Comparison of ENCODE assay signal across 24 cellular contexts in the genomic region with DNA sequence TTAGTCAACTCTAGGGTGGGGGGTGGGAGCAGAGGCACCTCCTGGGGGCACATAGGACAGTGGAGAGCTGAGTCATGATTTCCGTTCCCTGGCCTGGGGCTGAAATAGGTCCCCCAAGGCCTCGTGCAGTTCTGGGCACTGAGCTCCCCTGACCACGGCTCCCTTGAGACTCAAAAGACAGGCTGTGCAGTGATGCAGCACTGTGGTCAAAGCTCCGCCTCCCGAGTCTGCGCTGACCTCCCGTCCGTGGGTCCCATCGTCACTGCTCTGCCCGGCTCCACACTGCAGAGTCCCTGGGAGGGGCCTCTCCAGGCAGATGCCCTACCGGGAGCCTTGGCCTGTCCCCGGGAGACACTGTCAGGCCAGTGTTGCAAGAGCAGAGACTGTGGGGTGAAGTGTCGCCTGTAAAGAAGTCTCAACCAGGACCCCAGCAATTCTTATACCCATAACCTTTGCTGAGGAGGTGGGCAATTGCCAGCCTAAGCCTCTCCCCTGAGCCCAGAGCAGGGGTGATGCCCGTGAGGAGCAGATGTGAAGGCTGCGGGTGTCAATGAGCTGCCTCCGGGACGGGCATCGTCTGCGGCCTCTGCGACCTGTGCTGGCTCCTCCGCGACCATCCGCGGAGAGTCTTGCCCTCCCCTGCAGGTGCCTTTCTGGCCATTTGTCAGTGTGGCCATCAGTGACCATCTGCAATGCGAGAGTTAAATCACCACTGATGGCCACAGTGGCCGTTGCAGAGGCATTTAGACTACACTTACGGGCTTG.
A peak's percentile ranks its signal among the peaks of the same experiment; 100 is the strongest.
DNase-seq lines count a peak whose midpoint lies in the region; ATAC-seq and TF ChIP-seq lines count a peak whose summit lies in the region.
"Had no signal": no experiment of that assay in that cellular context is flagged by ENCODE, and none has a peak within 500 bp of the region (broad histone marks: within the 10 kb centered on the region; RNA-seq: fewer than 3 reads in every experiment).

No MANE protein-coding gene starts in this region.

- H3K36me3 Mint-ChIP-seq in H9 (ENCODE audit: insufficient read depth in 1 of 3, low read depth in 3 of 3), result no peaks in the 10 kb centered on the region
- no peaks in the 10 kb centered on the region for H3K36me3 Mint-ChIP-seq in effector memory CD8-positive, alpha-beta T cell (ENCODE audit: insufficient read depth)
- H3K36me3 Mint-ChIP-seq: activated naive CD8-positive, alpha-beta T cell treated with anti-CD3 and anti-CD28 coated beads for 36 hours; CD8-positive, alpha-beta memory T cell had no signal

- TF ChIP-seq CTCF in H9 (conservative IDR thresholded peaks at IDR 0.05) (no peak), lower leg skin (IDR thresholded peaks at IDR 0.05) (no peak), spleen (IDR thresholded peaks at IDR 0.05 in 8 of 11, conservative IDR thresholded peaks at IDR 0.05 in 3 of 11) (no peak)

- no peak overlapping the region for H3K56ac ChIP-seq in H9 (ENCODE audit: insufficient read length, low read depth, low read length)

- H4K8ac ChIP-seq in H9 (replicated peaks; ENCODE audit: insufficient read length, low read depth, low read length), result no peak overlapping the region

- H2BK20ac ChIP-seq in H9 (ENCODE audit: low read depth, low read length, poor library complexity, severe bottlenecking), result no peak overlapping the region

- H4K20me1 ChIP-seq in H9 (ENCODE audit: control insufficient read depth, insufficient read depth, insufficient read length), result no peaks in the 10 kb centered on the region

- H3K9me3 ChIP-seq in H9 (ENCODE audit: control insufficient read depth, low read depth, low read length), result no peaks in the 10 kb centered on the region
- H3K9me3 ChIP-seq in spleen, result no peaks in the 10 kb centered on the region
- H3K9me3 ChIP-seq: thoracic aorta had no signal

- no peaks in the 10 kb centered on the region for H3K23me2 ChIP-seq in H9 (ENCODE audit: insufficient read length, low read depth, low read length, poor library complexity, severe bottlenecking)

- H3K4me2 ChIP-seq in H9 (ENCODE audit: insufficient read depth, insufficient read length, low read length), result no peak overlapping the region

- no peak overlapping the region for H3K4me3 Mint-ChIP-seq in H9
- H3K4me3 Mint-ChIP-seq in effector memory CD8-positive, alpha-beta T cell, result no peak overlapping the region
- H3K4me3 Mint-ChIP-seq: activated naive CD8-positive, alpha-beta T cell treated with anti-CD3 and anti-CD28 coated beads for 36 hours; activated T-cell treated with anti-CD3 and anti-CD28 coated beads, Interleukin-2, amount 50 U/mL, for 4 hours; CD8-positive, alpha-beta memory T cell; T-helper 17 cell had no signal

- no peaks in the 10 kb centered on the region for H3K36me3 ChIP-seq in spleen
- H3K36me3 ChIP-seq: SJSA1, thoracic aorta had no signal

- H3K79me1 ChIP-seq in H9 (ENCODE audit: insufficient read depth, low read depth, low read length, poor library complexity, severe bottlenecking), result no peaks in the 10 kb centered on the region

- H2BK15ac ChIP-seq in H9 (ENCODE audit: low read depth, low read length), result no peak overlapping the region

- H3K23ac ChIP-seq in H9 (ENCODE audit: insufficient read length, low read depth, low read length), result no peak overlapping the region

- no peak overlapping the region for H3K18ac ChIP-seq in H9 (ENCODE audit: insufficient read length, low read depth, low read length)

- no peak overlapping the region for H2AFZ ChIP-seq in H9 (ENCODE audit: low read length)

- ATAC-seq in HG02840 (IDR thresholded peaks at IDR 0.05; ENCODE audit: low FRiP score, unreplicated experiment), result no peak
- ATAC-seq in effector memory CD8-positive, alpha-beta T cell (replicated peaks), result no peak
- ATAC-seq: activated T-cell treated with anti-CD3 and anti-CD28 coated beads, Interleukin-2, amount 50 U/mL, for 4 hours; left colon; right cardiac atrium; T-helper 17 cell had no signal

- no peak overlapping the region for H2BK120ac ChIP-seq in H9 (ENCODE audit: low read depth, low read length, poor library complexity, severe bottlenecking)

- H3K9ac ChIP-seq in H9 (ENCODE audit: extremely low read depth, insufficient read length, low read length), result no peak overlapping the region

- H3K27ac Mint-ChIP-seq in H9, result no peak overlapping the region
- H3K27ac Mint-ChIP-seq in effector memory CD8-positive, alpha-beta T cell, result no peak overlapping the region
- H3K27ac Mint-ChIP-seq: activated naive CD8-positive, alpha-beta T cell treated with anti-CD3 and anti-CD28 coated beads for 36 hours; T-helper 17 cell had no signal

- H3K27me3 ChIP-seq in H9 (ENCODE audit: insufficient read depth, low read length) (no peaks in the 10 kb centered on the region), spleen (replicated peaks in 1 of 7) (peaks cover 0 to 40% (median 0%) of the 10 kb centered on the region in 7 donors)

- no peak overlapping the region for H4K91ac ChIP-seq in H9 (ENCODE audit: insufficient read length, low read depth, low read length)

- TF ChIP-seq POLR2A in lower leg skin (IDR thresholded peaks at IDR 0.05) (no peak), spleen (IDR thresholded peaks at IDR 0.05) (no peak)

- no peak overlapping the region for H3K4ac ChIP-seq in H9 (ENCODE audit: low read depth, low read length)

- intact Hi-C loops in lower leg skin (cut with DNase I; ENCODE audit: low total_unique reads), result no loop called here
- intact Hi-C loops in spleen (cut with DNase I; ENCODE audit: low total_unique reads), result no loop called here

- no peak overlapping the region for H3K14ac ChIP-seq in H9 (ENCODE audit: insufficient read depth, low read length)

- no CpG with 5 or more reads among the region's 27 CpGs for WGBS in H9 (ENCODE audit: extremely low coverage, insufficient read length, low lambda C conversion rate)
- 69 to 73% methylated on average over 24 to 26 of the region's 27 CpGs for WGBS in lower leg skin, 2 donors
- WGBS in spleen, 5 donors, result 66 to 76% (median 73%) methylated on average over 26 to 27 of the region's 27 CpGs

- H3K4me1 ChIP-seq in H9 (ENCODE audit: insufficient read depth, low read length), result no peaks in the 10 kb centered on the region
- no peaks in the 10 kb centered on the region for H3K4me1 ChIP-seq in spleen
- H3K4me1 ChIP-seq: SJSA1 had no signal

- H2BK12ac ChIP-seq in H9 (ENCODE audit: insufficient read length, low read depth, low read length), result no peak overlapping the region

- H2BK5ac ChIP-seq in H9 (ENCODE audit: insufficient read length, low read length), result no peak overlapping the region

- peaks cover 0 to 6% of the 10 kb centered on the region in 2 experiments; a peak in 1 of 4 replicates for H3K4me1 Mint-ChIP-seq in H9
- no peaks in the 10 kb centered on the region for H3K4me1 Mint-ChIP-seq in effector memory CD8-positive, alpha-beta T cell (ENCODE audit: low read depth in 2 of 2)
- H3K4me1 Mint-ChIP-seq: activated naive CD8-positive, alpha-beta T cell treated with anti-CD3 and anti-CD28 coated beads for 36 hours; CD8-positive, alpha-beta memory T cell had no signal

- H3K27ac ChIP-seq in H9 (ENCODE audit: insufficient read length, low read depth, low read length), result no peak overlapping the region
- no peak overlapping the region for H3K27ac ChIP-seq in spleen
- H3K27ac ChIP-seq: SJSA1, thoracic aorta, VCaP had no signal

- DNase-seq in D341Med (ENCODE audit: low spot score) (peak; percentile 9), H9 (peak; percentile 25), lower leg skin (ENCODE audit: low spot score in 2 of 2) (peak; percentile 6 to 64), spleen (peak; percentile 67), DMS79 treated with DMSO at 0.1 percent for 48 hours (lab: John Stamatoyannopoulos, UW) (no peak)
- no peak for DNase-seq in effector memory CD8-positive, alpha-beta T cell
- DNase-seq: activated CD4-positive, alpha-beta T cell treated with anti-CD3 and anti-CD28 coated beads, Interleukin-2, amount 50 U/mL, for 4 hours; activated naive CD8-positive, alpha-beta T cell treated with anti-CD3 and anti-CD28 coated beads for 36 hours; activated T-cell treated with anti-CD3 and anti-CD28 coated beads, Interleukin-2, amount 50 U/mL, for 4 hours; CD8-positive, alpha-beta memory T cell; cerebellar nuclear complex; effector memory CD4-positive, alpha-beta T cell; Kasumi-1; left colon; NCI-H1048; NCI-H2029; NCI-H446; nucleus accumbens; right cardiac atrium; T-helper 17 cell had no signal

- no peaks in the 10 kb centered on the region; a peak in 2 of 5 replicates for H3K9me3 Mint-ChIP-seq in H9
- H3K9me3 Mint-ChIP-seq in effector memory CD8-positive, alpha-beta T cell, result no peaks in the 10 kb centered on the region
- H3K9me3 Mint-ChIP-seq: activated naive CD8-positive, alpha-beta T cell treated with anti-CD3 and anti-CD28 coated beads for 36 hours; activated T-cell treated with anti-CD3 and anti-CD28 coated beads, Interleukin-2, amount 50 U/mL, for 4 hours; CD8-positive, alpha-beta memory T cell had no signal

- H4K5ac ChIP-seq in H9 (ENCODE audit: insufficient read length, low read depth, low read length), result no peak overlapping the region

- H2AK5ac ChIP-seq in H9 (ENCODE audit: insufficient read length, low read length), result no peak overlapping the region

- H3T11ph ChIP-seq in H9 (ENCODE audit: low read length), result no peak overlapping the region

- H3K27me3 Mint-ChIP-seq in H9 (ENCODE audit: low read depth), result peaks cover 35% of the 10 kb centered on the region
- H3K27me3 Mint-ChIP-seq in effector memory CD8-positive, alpha-beta T cell, result peaks cover 14 to 32% of the 10 kb centered on the region in 2 donors

- H3K4me3 ChIP-seq in lower leg skin (ENCODE audit: low read depth, poor library complexity, severe bottlenecking) (no peak overlapping the region), spleen (no peak overlapping the region)
- H3K4me3 ChIP-seq: SJSA1, thoracic aorta had no signal

- H3K79me2 ChIP-seq in H9 (ENCODE audit: insufficient read depth, low read length), result no peaks in the 10 kb centered on the region

Comparison
In these comparisons a context has a peak if more than half of its experiments do, and no peak if none do; other contexts are left out.
1. DNase-seq: peak in D341Med (single experiment), H9 (single experiment), lower leg skin (2 of 2) and spleen (single experiment); none in DMS79 treated with DMSO at 0.1 percent for 48 hours (single experiment) and effector memory CD8-positive, alpha-beta T cell (0 of 3).